In the genomic region with DNA sequence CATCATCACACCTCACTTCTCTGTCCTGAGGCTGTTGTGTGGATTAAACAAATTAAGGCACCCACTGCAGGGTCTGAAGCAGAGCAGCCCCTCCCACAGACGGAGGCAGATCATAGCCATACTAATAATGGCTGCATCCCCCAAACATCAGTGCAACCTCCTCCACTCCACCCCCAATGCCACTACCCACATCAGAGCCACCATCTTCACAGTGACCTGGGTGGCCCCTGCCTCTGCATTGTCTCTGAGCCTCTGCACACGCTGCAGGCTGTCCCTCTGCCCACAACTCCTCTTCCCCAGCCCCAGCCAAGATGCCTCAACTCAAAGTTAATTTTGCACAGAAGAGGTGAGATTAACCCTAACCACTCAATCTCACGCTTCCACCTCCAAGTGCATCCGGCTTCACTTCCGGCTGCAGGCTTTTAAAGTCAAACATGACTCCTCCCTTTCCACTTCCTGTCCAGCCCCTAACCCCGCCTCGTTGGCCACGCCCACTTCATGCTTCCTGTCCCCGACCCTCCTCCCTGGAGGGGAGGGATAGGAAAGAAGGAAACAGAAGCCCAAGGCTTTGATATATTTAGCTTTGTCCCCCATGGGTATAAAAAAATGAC, we compare ENCODE assay signal across 1 cellular context.
TF ChIP-seq lines count a peak whose summit lies in the region.

No MANE protein-coding gene starts in this region.

TF ChIP-seq in HCT116, 20 proteins besides CTCF, POLR2A, EP300 and RAD21:
- TF ChIP-seq EZH2 (IDR thresholded peaks at IDR 0.05) (no peak), ATF3 (IDR thresholded peaks at IDR 0.05) (no peak), SP1 (IDR thresholded peaks at IDR 0.05; ENCODE audit: low read depth) (no peak), SIN3A (IDR thresholded peaks at IDR 0.05; ENCODE audit: low read depth) (no peak), EGR1 (IDR thresholded peaks at IDR 0.05; ENCODE audit: low read depth) (no peak), TCF7L2 (IDR thresholded peaks at IDR 0.05; ENCODE audit: borderline replicate concordance, extremely low read depth, insufficient read depth, insufficient read length) (no peak), POLR2AphosphoS5 (IDR thresholded peaks at IDR 0.05; ENCODE audit: low read depth, low read length) (no peak), ZNF274 (IDR thresholded peaks at IDR 0.05; ENCODE audit: low read depth, low read length) (no peak), EZH2phosphoT487 (IDR thresholded peaks at IDR 0.05; ENCODE audit: borderline replicate concordance) (no peak), ZBTB33 (IDR thresholded peaks at IDR 0.05; ENCODE audit: extremely low read depth, insufficient replicate concordance, low read length) (no peak), YY1 (IDR thresholded peaks at IDR 0.05; ENCODE audit: extremely low read depth, insufficient replicate concordance, low read depth, low read length) (no peak), FOSL1 (IDR thresholded peaks at IDR 0.05; ENCODE audit: low read depth) (no peak), ZFX (IDR thresholded peaks at IDR 0.05) (no peak), CEBPB (IDR thresholded peaks at IDR 0.05; ENCODE audit: low read depth) (no peak), CBX3 (IDR thresholded peaks at IDR 0.05; ENCODE audit: low read depth) (no peak), SRF (IDR thresholded peaks at IDR 0.05; ENCODE audit: low read depth) (no peak), JUND (IDR thresholded peaks at IDR 0.05) (no peak), ELF1 (IDR thresholded peaks at IDR 0.05; ENCODE audit: borderline replicate concordance, low read depth) (no peak)
- TF ChIP-seq, protein P1, sequence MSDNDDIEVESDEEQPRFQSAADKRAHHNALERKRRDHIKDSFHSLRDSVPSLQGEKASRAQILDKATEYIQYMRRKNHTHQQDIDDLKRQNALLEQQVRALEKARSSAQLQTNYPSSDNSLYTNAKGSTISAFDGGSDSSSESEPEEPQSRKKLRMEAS (IDR thresholded peaks at IDR 0.05) = no peak
- TF ChIP-seq, protein P2, sequence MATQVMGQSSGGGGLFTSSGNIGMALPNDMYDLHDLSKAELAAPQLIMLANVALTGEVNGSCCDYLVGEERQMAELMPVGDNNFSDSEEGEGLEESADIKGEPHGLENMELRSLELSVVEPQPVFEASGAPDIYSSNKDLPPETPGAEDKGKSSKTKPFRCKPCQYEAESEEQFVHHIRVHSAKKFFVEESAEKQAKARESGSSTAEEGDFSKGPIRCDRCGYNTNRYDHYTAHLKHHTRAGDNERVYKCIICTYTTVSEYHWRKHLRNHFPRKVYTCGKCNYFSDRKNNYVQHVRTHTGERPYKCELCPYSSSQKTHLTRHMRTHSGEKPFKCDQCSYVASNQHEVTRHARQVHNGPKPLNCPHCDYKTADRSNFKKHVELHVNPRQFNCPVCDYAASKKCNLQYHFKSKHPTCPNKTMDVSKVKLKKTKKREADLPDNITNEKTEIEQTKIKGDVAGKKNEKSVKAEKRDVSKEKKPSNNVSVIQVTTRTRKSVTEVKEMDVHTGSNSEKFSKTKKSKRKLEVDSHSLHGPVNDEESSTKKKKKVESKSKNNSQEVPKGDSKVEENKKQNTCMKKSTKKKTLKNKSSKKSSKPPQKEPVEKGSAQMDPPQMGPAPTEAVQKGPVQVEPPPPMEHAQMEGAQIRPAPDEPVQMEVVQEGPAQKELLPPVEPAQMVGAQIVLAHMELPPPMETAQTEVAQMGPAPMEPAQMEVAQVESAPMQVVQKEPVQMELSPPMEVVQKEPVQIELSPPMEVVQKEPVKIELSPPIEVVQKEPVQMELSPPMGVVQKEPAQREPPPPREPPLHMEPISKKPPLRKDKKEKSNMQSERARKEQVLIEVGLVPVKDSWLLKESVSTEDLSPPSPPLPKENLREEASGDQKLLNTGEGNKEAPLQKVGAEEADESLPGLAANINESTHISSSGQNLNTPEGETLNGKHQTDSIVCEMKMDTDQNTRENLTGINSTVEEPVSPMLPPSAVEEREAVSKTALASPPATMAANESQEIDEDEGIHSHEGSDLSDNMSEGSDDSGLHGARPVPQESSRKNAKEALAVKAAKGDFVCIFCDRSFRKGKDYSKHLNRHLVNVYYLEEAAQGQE (IDR thresholded peaks at IDR 0.05; ENCODE audit: low read depth) = no peak
